ENCODE assay signal across 16 cellular contexts in genomic region chr2:126838718-126838985, GRCh38.
DNase-seq lines count a peak whose midpoint lies in the region; ATAC-seq and TF ChIP-seq lines count a peak whose summit lies in the region.
"Had no signal": no experiment of that assay in that cellular context is flagged by ENCODE, and none has a peak within 500 bp of the region (broad histone marks: within the 10 kb centered on the region; RNA-seq: fewer than 3 reads in every experiment).

No MANE protein-coding gene starts in this region.

- no peak overlapping the region for H3K4me3 ChIP-seq in sigmoid colon
- H3K4me3 ChIP-seq: BLaER1, GM23248 had no signal

- H3K4me2 ChIP-seq in H9 (ENCODE audit: insufficient read depth, insufficient read length, low read length): no peak overlapping the region
- H3K4me2 ChIP-seq: BLaER1 had no signal

- TF ChIP-seq POLR2A in sigmoid colon (IDR thresholded peaks at IDR 0.05): no peak

- POLR2A ChIA-PET in HEK293T (lab: Yijun Ruan, JAX): no interaction called here

- H3K36me3 Mint-ChIP-seq in H9 (ENCODE audit: insufficient read depth in 1 of 3, low read depth in 3 of 3): no peaks in the 10 kb centered on the region
- no peaks in the 10 kb centered on the region for H3K36me3 Mint-ChIP-seq in brain
- H3K36me3 Mint-ChIP-seq: CD4-positive, alpha-beta memory T cell had no signal

- no peaks in the 10 kb centered on the region for H3K27me3 ChIP-seq in H9 (ENCODE audit: insufficient read depth, low read length)
- H3K27me3 ChIP-seq in sigmoid colon: no peaks in the 10 kb centered on the region
- H3K27me3 ChIP-seq: BLaER1 had no signal

- no peak overlapping the region for H2BK120ac ChIP-seq in H9 (ENCODE audit: low read depth, low read length, poor library complexity, severe bottlenecking)

- no peak overlapping the region for H3K4ac ChIP-seq in H9 (ENCODE audit: low read depth, low read length)

- no peak overlapping the region for H3K18ac ChIP-seq in H9 (ENCODE audit: insufficient read length, low read depth, low read length)

- H3K27ac Mint-ChIP-seq in H9 (no peak overlapping the region), brain (peak overlapping the region in 4 of 5 experiments; percentile 3 to 82 (median 33))
- H3K27ac Mint-ChIP-seq: CD14-positive monocyte; CD4-positive, alpha-beta memory T cell; HFFc6 had no signal

- no CpG with 5 or more reads among the region's 3 CpGs for WGBS in H9 (ENCODE audit: extremely low coverage, insufficient read length, low lambda C conversion rate)
- WGBS in sigmoid colon, 2 donors: 42 to 43% methylated on average over 3 of the region's 3 CpGs

- no peak overlapping the region for H4K8ac ChIP-seq in H9 (replicated peaks; ENCODE audit: insufficient read length, low read depth, low read length)

- no peak overlapping the region for H3K14ac ChIP-seq in H9 (ENCODE audit: insufficient read depth, low read length)

- H2BK12ac ChIP-seq in H9 (ENCODE audit: insufficient read length, low read depth, low read length): no peak overlapping the region

- no peaks in the 10 kb centered on the region for H3K79me1 ChIP-seq in H9 (ENCODE audit: insufficient read depth, low read depth, low read length, poor library complexity, severe bottlenecking)

- H4K5ac ChIP-seq in H9 (ENCODE audit: insufficient read length, low read depth, low read length): no peak overlapping the region

- no peaks in the 10 kb centered on the region for H3K36me3 ChIP-seq in sigmoid colon
- H3K36me3 ChIP-seq: BLaER1 had no signal

- H3K9me3 Mint-ChIP-seq in H9 (no peaks in the 10 kb centered on the region), brain (no peaks in the 10 kb centered on the region)
- H3K9me3 Mint-ChIP-seq: CD14-positive monocyte; CD4-positive, alpha-beta memory T cell; HFFc6 had no signal

- no peak overlapping the region for H2BK20ac ChIP-seq in H9 (ENCODE audit: low read depth, low read length, poor library complexity, severe bottlenecking)

- CTCF ChIA-PET in HEK293T (lab: Yijun Ruan, JAX): interaction anchor here (1.0 kb wide), 1 partner anchor 18 kb away, joined by 3 read pairs; no protein-coding TSS in a partner anchor

- H3K27me3 Mint-ChIP-seq in H9 (ENCODE audit: low read depth) (no peaks in the 10 kb centered on the region; the same call in none of the 2 replicates), brain (peaks cover 5% of the 10 kb centered on the region)

- no peak for TF ChIP-seq CTCF in H9 (conservative IDR thresholded peaks at IDR 0.05)
- no peak for TF ChIP-seq CTCF in brain (conservative IDR thresholded peaks at IDR 0.05)
- TF ChIP-seq CTCF in sigmoid colon (IDR thresholded peaks at IDR 0.05): no peak

- no peaks in the 10 kb centered on the region for H3K79me2 ChIP-seq in H9 (ENCODE audit: insufficient read depth, low read length)

- no peaks in the 10 kb centered on the region for H3K23me2 ChIP-seq in H9 (ENCODE audit: insufficient read length, low read depth, low read length, poor library complexity, severe bottlenecking)

- H2BK15ac ChIP-seq in H9 (ENCODE audit: low read depth, low read length): no peak overlapping the region

- H2BK5ac ChIP-seq in H9 (ENCODE audit: insufficient read length, low read length): no peak overlapping the region

- H3T11ph ChIP-seq in H9 (ENCODE audit: low read length): no peak overlapping the region

- H3K27ac ChIP-seq in H9 (ENCODE audit: insufficient read length, low read depth, low read length) (no peak overlapping the region), sigmoid colon (no peak overlapping the region)
- H3K27ac ChIP-seq: BLaER1, GM23248 had no signal

- intact Hi-C loops in sigmoid colon (cut with DNase I) (no loop called here), Right ventricle myocardium inferior (cut with DNase I) (no loop called here)

- no peak for ATAC-seq in Right ventricle myocardium inferior

- no peak overlapping the region for H3K4me3 Mint-ChIP-seq in H9
- no peak overlapping the region for H3K4me3 Mint-ChIP-seq in brain
- H3K4me3 Mint-ChIP-seq: HFFc6 had no signal

- H3K56ac ChIP-seq in H9 (ENCODE audit: insufficient read length, low read depth, low read length): no peak overlapping the region

- H4K20me1 ChIP-seq in H9 (ENCODE audit: control insufficient read depth, insufficient read depth, insufficient read length): no peaks in the 10 kb centered on the region
- H4K20me1 ChIP-seq: BLaER1 had no signal

- no peak overlapping the region for H2AFZ ChIP-seq in H9 (ENCODE audit: low read length)
- H2AFZ ChIP-seq: GM23248 had no signal

- H3K23ac ChIP-seq in H9 (ENCODE audit: insufficient read length, low read depth, low read length): no peak overlapping the region

- no peak overlapping the region for H2AK5ac ChIP-seq in H9 (ENCODE audit: insufficient read length, low read length)

- no peaks in the 10 kb centered on the region for H3K9me3 ChIP-seq in H9 (ENCODE audit: control insufficient read depth, low read depth, low read length)
- no peaks in the 10 kb centered on the region for H3K9me3 ChIP-seq in sigmoid colon
- H3K9me3 ChIP-seq: BLaER1 had no signal

- TF ChIP-seq EP300 in sigmoid colon (IDR thresholded peaks at IDR 0.05): no peak

- H4K91ac ChIP-seq in H9 (ENCODE audit: insufficient read length, low read depth, low read length): no peak overlapping the region

- H3K4me1 ChIP-seq in H9 (ENCODE audit: insufficient read depth, low read length) (no peaks in the 10 kb centered on the region), sigmoid colon (peaks cover 0 to 4% (median 0%) of the 10 kb centered on the region in 4 donors)

- DNase-seq in NOMO-1 treated with DMSO at 0.1 percent for 48 hours (lab: John Stamatoyannopoulos, UW; ENCODE audit: unreplicated experiment) (peak; percentile 32), NOMO-1 treated with dmso at 0.1 percent for 144 hours (lab: John Stamatoyannopoulos, UW; ENCODE audit: unreplicated experiment) (no peak), H9 (peak; percentile 1), sigmoid colon (peak; percentile 3), HEK293T (ENCODE audit: extremely low spot score) (no peak), Right ventricle myocardium inferior (ENCODE audit: missing footprints) (no peak)
- DNase-seq: 8988T; CD4-positive, alpha-beta memory T cell; DMS79; GDM1; GM23248; HCEC 1CT; HFFc6 had no signal

- no peak overlapping the region for H3K9ac ChIP-seq in H9 (ENCODE audit: extremely low read depth, insufficient read length, low read length)
- H3K9ac ChIP-seq: BLaER1, GM23248 had no signal

- peaks cover 0 to 4% of the 10 kb centered on the region in 2 experiments; a peak in 1 of 4 replicates for H3K4me1 Mint-ChIP-seq in H9
- peaks cover 26% of the 10 kb centered on the region for H3K4me1 Mint-ChIP-seq in brain
- H3K4me1 Mint-ChIP-seq: CD4-positive, alpha-beta memory T cell had no signal

TF ChIP-seq in HEK293T, 16 proteins besides CTCF, POLR2A, EP300 and RAD21:
- TF ChIP-seq SP1 (IDR thresholded peaks at IDR 0.05) (no peak), FOXM1 (IDR thresholded peaks at IDR 0.05; ENCODE audit: borderline replicate concordance) (no peak), LEF1 (IDR thresholded peaks at IDR 0.05; ENCODE audit: borderline replicate concordance) (no peak), L3MBTL2 (conservative IDR thresholded peaks at IDR 0.05) (no peak), FOXK2 (IDR thresholded peaks at IDR 0.05) (no peak), ZNF384 (IDR thresholded peaks at IDR 0.05) (no peak), ARNT (IDR thresholded peaks at IDR 0.05) (no peak), NFRKB (IDR thresholded peaks at IDR 0.05) (no peak), TARDBP (IDR thresholded peaks at IDR 0.05) (no peak), ELF4 (IDR thresholded peaks at IDR 0.05) (no peak), HDGF (IDR thresholded peaks at IDR 0.05; ENCODE audit: borderline replicate concordance) (no peak), FOXA1 (IDR thresholded peaks at IDR 0.05) (no peak), CTBP1 (IDR thresholded peaks at IDR 0.05; ENCODE audit: borderline replicate concordance) (no peak), PKNOX1 (IDR thresholded peaks at IDR 0.05) (no peak), BHLHE40 (IDR thresholded peaks at IDR 0.05; ENCODE audit: borderline replicate concordance) (no peak), SUZ12 (IDR thresholded peaks at IDR 0.05) (no peak)

Comparison
In these comparisons a context has a peak if more than half of its experiments do, and no peak if none do; other contexts are left out.
1. DNase-seq: peak in NOMO-1 treated with DMSO at 0.1 percent for 48 hours (single experiment), H9 (single experiment) and sigmoid colon (single experiment); none in NOMO-1 treated with dmso at 0.1 percent for 144 hours (single experiment), HEK293T (single experiment) and Right ventricle myocardium inferior (single experiment).
2. H3K27ac Mint-ChIP-seq: peak in brain (4 of 5); none in H9 (0 of 3).